10 cellular contexts compared by ENCODE assay signal in genomic region chr2:164826293-164827243, GRCh38. TPM values are rescaled to one million over a fixed set of nuclear protein-coding genes. Genes with fewer than 3 reads are reported as not detected.
DNase-seq lines count a peak whose midpoint lies in the region; ATAC-seq, FAIRE-seq and TF ChIP-seq lines count a peak whose summit lies in the region.
"Had no signal": no experiment of that assay in that cellular context is flagged by ENCODE, and none has a peak within 500 bp of the region (broad histone marks: within the 10 kb centered on the region; RNA-seq: fewer than 3 reads in every experiment).

No MANE protein-coding gene starts in this region.

- H3K27ac ChIP-seq in keratinocyte (ENCODE audit: control insufficient read depth, insufficient read depth, low read length), result peak overlapping the region; percentile 30
- peak overlapping the region; percentile 67 to 82 for H3K27ac ChIP-seq in aorta (ENCODE audit: low read depth in 1 of 2, low read length in 2 of 2)

- TF ChIP-seq CTCF in keratinocyte (optimal IDR thresholded peaks at IDR 0.05 in 1 of 3, IDR thresholded peaks at IDR 0.05 in 1 of 3, conservative IDR thresholded peaks at IDR 0.05 in 1 of 3; ENCODE audit: extremely low read depth in 1 of 3, insufficient read depth in 2 of 3, low read length in 3 of 3), result no peak

- no peaks in the 10 kb centered on the region for H3K36me3 Mint-ChIP-seq in activated T-cell treated with anti-CD3 and anti-CD28 coated beads, Interleukin-2, amount 50 U/mL, for 72 hours (ENCODE audit: insufficient read depth in 2 of 2)
- H3K36me3 Mint-ChIP-seq in activated T-cell treated with anti-CD3 and anti-CD28 coated beads, Interleukin-2, amount 50 U/mL, for 4 hours (ENCODE audit: insufficient read depth), result no peaks in the 10 kb centered on the region

- WGBS in aorta, 2 donors, result 34 to 36% methylated on average over 8 of the region's 8 CpGs

- intact Hi-C loops in aorta (cut with DNase I), result loop anchor here in 1 of 2 donors (2.0 kb wide), 1 partner anchor 14 kb away; the partner anchor contains the start of gene COBLL1

- peaks cover 8% of the 10 kb centered on the region for H3K4me1 ChIP-seq in keratinocyte (ENCODE audit: control insufficient read depth, extremely low read depth, insufficient read depth, low read length)
- peaks cover 0 to 2% of the 10 kb centered on the region in 2 donors for H3K4me1 ChIP-seq in aorta (ENCODE audit: control insufficient read depth in 1 of 2, insufficient read depth in 2 of 2, low read length in 2 of 2)

- H3K9me3 Mint-ChIP-seq in activated T-cell treated with anti-CD3 and anti-CD28 coated beads, Interleukin-2, amount 50 U/mL, for 72 hours, result no peaks in the 10 kb centered on the region
- no peaks in the 10 kb centered on the region for H3K9me3 Mint-ChIP-seq in activated T-cell treated with anti-CD3 and anti-CD28 coated beads, Interleukin-2, amount 50 U/mL, for 4 hours
- H3K9me3 Mint-ChIP-seq: dendritic cell treated with granulocyte-macrophage colony-stimulating factor and Interleukin-4, amounts not matched to agents 40 ng/mL and 50 ng/mL, for 4 days had no signal

- H3K4me1 Mint-ChIP-seq in activated T-cell treated with anti-CD3 and anti-CD28 coated beads, Interleukin-2, amount 50 U/mL, for 72 hours (ENCODE audit: low read depth), result no peaks in the 10 kb centered on the region
- no peaks in the 10 kb centered on the region for H3K4me1 Mint-ChIP-seq in activated T-cell treated with anti-CD3 and anti-CD28 coated beads, Interleukin-2, amount 50 U/mL, for 4 hours (ENCODE audit: low read depth)

- H3K27ac Mint-ChIP-seq in activated T-cell treated with anti-CD3 and anti-CD28 coated beads, Interleukin-2, amount 50 U/mL, for 72 hours, result peak overlapping the region; percentile 75
- H3K27ac Mint-ChIP-seq: dendritic cell treated with granulocyte-macrophage colony-stimulating factor and Interleukin-4, amounts not matched to agents 40 ng/mL and 50 ng/mL, for 4 days had no signal

- H3K36me3 ChIP-seq in keratinocyte (ENCODE audit: control insufficient read depth in 2 of 2, extremely low read depth in 1 of 2, insufficient read depth in 2 of 2, low read length in 2 of 2) (peaks cover 0 to 1% of the 10 kb centered on the region in 2 experiments), aorta (ENCODE audit: control insufficient read depth in 1 of 2, insufficient read depth in 2 of 2, low read length in 1 of 2) (no peaks in the 10 kb centered on the region)

- H3K9ac ChIP-seq in keratinocyte (ENCODE audit: control insufficient read depth, extremely low read depth, insufficient read depth, low read length), result peak overlapping the region; percentile 11

- peak overlapping the region; percentile 73 for H3K4me2 ChIP-seq in keratinocyte (ENCODE audit: control insufficient read depth, extremely low read depth, insufficient read depth, low read depth, low read length)

- H2AFZ ChIP-seq in keratinocyte (ENCODE audit: control insufficient read depth, low read length), result peak overlapping the region; percentile 13

- DNase-seq in activated T-cell treated with anti-CD3 and anti-CD28 coated beads, Interleukin-2, amount 50 U/mL, for 72 hours, result no peak
- no peak for DNase-seq in activated T-cell treated with anti-CD3 and anti-CD28 coated beads, Interleukin-2, amount 50 U/mL, for 4 hours
- DNase-seq in amniotic epithelial cell (ENCODE audit: low read depth), result peak; percentile 79
- DNase-seq in keratinocyte (ENCODE audit: low read depth, low spot score), result no peak
- peak in 1 of 2 donors; percentile 58 for DNase-seq in aorta
- DNase-seq in GM19240 (ENCODE audit: insufficient read length, low spot score), result no peak
- DNase-seq in GF-D8 (lab: John Stamatoyannopoulos, UW), result no peak
- DNase-seq in DMS79 (lab: John Stamatoyannopoulos, UW), result no peak

- dilution Hi-C loops in keratinocyte (cut with MboI; ENCODE audit: extremely low pct_ligation_motif_present, low sequenced_read_pairs), result no loop called here

- ATAC-seq in activated T-cell treated with anti-CD3 and anti-CD28 coated beads, Interleukin-2, amount 50 U/mL, for 72 hours (replicated peaks in 1 of 2), result no peak
- ATAC-seq in activated T-cell treated with anti-CD3 and anti-CD28 coated beads, Interleukin-2, amount 50 U/mL, for 4 hours, result no peak
- ATAC-seq in aorta (ENCODE audit: low FRiP score), result peak; percentile 70

- no peaks in the 10 kb centered on the region for H3K9me3 ChIP-seq in keratinocyte (ENCODE audit: control insufficient read depth, low read depth, low read length)
- no peaks in the 10 kb centered on the region for H3K9me3 ChIP-seq in aorta (ENCODE audit: control insufficient read depth, low read length)

- no peaks in the 10 kb centered on the region for H3K9me1 ChIP-seq in keratinocyte (ENCODE audit: control insufficient read depth, extremely low read depth, insufficient read depth, low read length)

- FAIRE-seq in keratinocyte (lab: Jason Lieb, UNC), result peak; percentile 68

- no peaks in the 10 kb centered on the region for H4K20me1 ChIP-seq in keratinocyte (ENCODE audit: control insufficient read depth, extremely low read depth, insufficient read depth, low read length)

- H3K4me3 ChIP-seq in keratinocyte (ENCODE audit: control insufficient read depth in 2 of 3, extremely low read depth in 1 of 3, insufficient read depth in 2 of 3, low read depth in 1 of 3, low read length in 3 of 3), result no peak overlapping the region
- peak overlapping the region in 1 of 2 donors; percentile 48 for H3K4me3 ChIP-seq in aorta (ENCODE audit: low read length in 2 of 2)
- H3K4me3 ChIP-seq: skin epidermis had no signal

- no peaks in the 10 kb centered on the region for H3K27me3 Mint-ChIP-seq in activated T-cell treated with anti-CD3 and anti-CD28 coated beads, Interleukin-2, amount 50 U/mL, for 72 hours (ENCODE audit: low read depth)
- H3K27me3 Mint-ChIP-seq in activated T-cell treated with anti-CD3 and anti-CD28 coated beads, Interleukin-2, amount 50 U/mL, for 4 hours (ENCODE audit: low read depth), result no peaks in the 10 kb centered on the region
- H3K27me3 Mint-ChIP-seq: dendritic cell treated with granulocyte-macrophage colony-stimulating factor and Interleukin-4, amounts not matched to agents 40 ng/mL and 50 ng/mL, for 4 days had no signal

- H3K27me3 ChIP-seq in keratinocyte (ENCODE audit: control insufficient read depth, extremely low read depth, insufficient read depth, low read length) (no peaks in the 10 kb centered on the region), aorta (ENCODE audit: control insufficient read depth in 1 of 2, insufficient read depth in 2 of 2, low read length in 1 of 2) (no peaks in the 10 kb centered on the region)

- no peak overlapping the region for H3K4me3 Mint-ChIP-seq in activated T-cell treated with anti-CD3 and anti-CD28 coated beads, Interleukin-2, amount 50 U/mL, for 72 hours
- H3K4me3 Mint-ChIP-seq in activated T-cell treated with anti-CD3 and anti-CD28 coated beads, Interleukin-2, amount 50 U/mL, for 4 hours, result no peak overlapping the region
- H3K4me3 Mint-ChIP-seq: dendritic cell treated with granulocyte-macrophage colony-stimulating factor and Interleukin-4, amounts not matched to agents 40 ng/mL and 50 ng/mL, for 4 days had no signal

- H3K79me2 ChIP-seq in keratinocyte (ENCODE audit: control insufficient read depth, insufficient read depth, low read length), result peaks cover 12% of the 10 kb centered on the region

RNA-seq across cellular contexts. Expression of gene COBLL1, which starts 15.1 kb away (rescaled TPM):
- total RNA-seq in activated T-cell treated with anti-CD3 and anti-CD28 coated beads, Interleukin-2, amount 50 U/mL, for 72 hours, result under 1 TPM; 0.23 to 0.58 TPM
- total RNA-seq in activated T-cell treated with anti-CD3 and anti-CD28 coated beads, Interleukin-2, amount 50 U/mL, for 4 hours, result 1 to 10 TPM in 2 of 3 donors, under 1 TPM in 1; 0.55 to 2.3 (median 1.3) TPM
- 11.1 to 25.6 TPM (median 14.9 TPM) in 3 replicates for polyA plus RNA-seq in keratinocyte
- 31.7 TPM for polyA plus RNA-seq in keratinocyte (2011; ENCODE audit: low read depth)
- 10.4 and 15.9 TPM in 2 replicates for polyA plus RNA-seq in keratinocyte (2011; cell fraction: cytosol; rRNA removed)
- polyA plus RNA-seq in keratinocyte (2011; cell fraction: nucleus; rRNA removed), result 26.5 and 29.5 TPM in 2 replicates
- 8.8 and 18.5 TPM in 2 replicates for polyA plus RNA-seq in keratinocyte (2012; ENCODE audit: low replicate concordance)
- polyA minus RNA-seq in keratinocyte, result 12.8 to 71.0 TPM (median 43.5 TPM) in 3 replicates
- 11.1 TPM for polyA minus RNA-seq in keratinocyte (2011; cell fraction: cytosol; rRNA and poly(A)+ RNA removed)
- polyA minus RNA-seq in keratinocyte (2011; cell fraction: nucleus; rRNA and poly(A)+ RNA removed), result 79.5 and 114 TPM in 2 replicates
- 100 to 1,000 TPM in 1 of 2 donors, 10 to 100 TPM in 1; 63.5 to 101 TPM for total RNA-seq in aorta
- polyA plus RNA-seq in aorta, result 10 to 100 TPM; 20.2 to 22.1 TPM

Comparison
In these comparisons a context has a peak if more than half of its experiments do, and no peak if none do; other contexts are left out.
1. RNA of gene COBLL1, which starts 15.1 kb away (total RNA-seq): 63.5 to 101 TPM in aorta; 0.55 to 2.3 TPM in activated T-cell treated with anti-CD3 and anti-CD28 coated beads, Interleukin-2, amount 50 U/mL, for 4 hours and 0.23 to 0.58 TPM in activated T-cell treated with anti-CD3 and anti-CD28 coated beads, Interleukin-2, amount 50 U/mL, for 72 hours; every median in the first group is over 10 times any median in the second.